In the genomic region with DNA sequence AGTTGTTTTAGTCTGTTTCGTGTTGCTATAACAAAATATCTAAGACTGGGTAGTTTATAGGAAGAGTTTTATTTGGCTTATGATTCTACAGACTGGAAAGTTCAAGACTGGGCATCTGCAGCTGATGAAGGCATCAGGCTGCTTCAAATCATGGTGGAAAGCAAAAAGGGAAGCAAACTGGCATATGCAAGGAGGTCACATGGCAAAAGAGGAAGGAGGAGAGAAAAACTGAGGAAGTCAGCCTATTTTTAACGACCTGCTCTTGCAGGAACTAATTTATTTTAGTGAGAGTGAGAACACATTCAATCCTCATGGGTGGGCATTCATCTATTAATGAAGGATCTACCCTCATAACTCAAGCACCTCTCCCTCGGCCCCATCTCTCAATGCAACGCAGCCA, we compare ENCODE assay signal across 18 cellular contexts.
"Had no signal": no experiment of that assay in that cellular context is flagged by ENCODE, and none has a peak within 500 bp of the region (broad histone marks: within the 10 kb centered on the region; RNA-seq: fewer than 3 reads in every experiment).

No MANE protein-coding gene starts in this region.

- H3K36me3 Mint-ChIP-seq: activated naive CD4-positive, alpha-beta T cell treated with anti-CD3 and anti-CD28 coated beads, Interleukin-2, amount 50 U/mL, for 72 hours; type B pancreatic cell had no signal

- DNase-seq: activated CD4-positive, alpha-beta T cell treated with anti-CD3 and anti-CD28 coated beads for 1 hour; activated gamma-delta T cell treated with Interleukin-2 at 50 U/mL for 16 hours; effector CD8-positive, alpha-beta T cell; gastrocnemius medialis; head of caudate nucleus; kidney; left lung; mammary epithelial cell; midbrain; right lobe of liver; small intestine; stimulated activated CD4-positive, alpha-beta T cell treated with anti-CD3 and anti-CD28 coated beads, Interleukin-4, amount 100 ng/mL, for 1 hour; stimulated activated naive CD8-positive, alpha-beta T cell treated with anti-CD3 and anti-CD28 coated beads, Interleukin-15, amount 100 ng/mL, for 72 hours; WERI-Rb-1 had no signal

- H3K27me3 Mint-ChIP-seq: type B pancreatic cell had no signal

- H3K4me1 Mint-ChIP-seq: nephron; stimulated activated naive CD8-positive, alpha-beta T cell treated with anti-CD3 and anti-CD28 coated beads, Interleukin-15, amount 100 ng/mL, for 72 hours had no signal

- H3K9me3 Mint-ChIP-seq: activated naive CD4-positive, alpha-beta T cell treated with anti-CD3 and anti-CD28 coated beads, Interleukin-2, amount 50 U/mL, for 72 hours; activated T-helper 1 cell treated with anti-CD3 and anti-CD28 coated beads, Interleukin-12 subunit alpha, Interleukin-12 subunit beta, Interleukin-2, Interleukin-4 antibody, amounts not matched to agents 30 ng/mL and 10 ng/mL and 1 ng/mL, durations not matched to agents 14 hours and 24 hours and 36 hours; type B pancreatic cell had no signal

- H3K27ac Mint-ChIP-seq: activated naive CD4-positive, alpha-beta T cell treated with anti-CD3 and anti-CD28 coated beads, Interleukin-2, amount 50 U/mL, for 72 hours; activated T-helper 1 cell treated with anti-CD3 and anti-CD28 coated beads, Interleukin-12 subunit alpha, Interleukin-12 subunit beta, Interleukin-2, Interleukin-4 antibody, amounts not matched to agents 30 ng/mL and 10 ng/mL and 1 ng/mL, durations not matched to agents 14 hours and 24 hours and 36 hours; nephron; stimulated activated naive CD8-positive, alpha-beta T cell treated with anti-CD3 and anti-CD28 coated beads, Interleukin-15, amount 100 ng/mL, for 72 hours; type B pancreatic cell had no signal

- H3K4me3 Mint-ChIP-seq: activated T-helper 1 cell treated with anti-CD3 and anti-CD28 coated beads, Interleukin-12 subunit alpha, Interleukin-12 subunit beta, Interleukin-2, Interleukin-4 antibody, amounts not matched to agents 30 ng/mL and 10 ng/mL and 1 ng/mL, durations not matched to agents 14 hours and 24 hours and 36 hours; nephron; stimulated activated naive CD8-positive, alpha-beta T cell treated with anti-CD3 and anti-CD28 coated beads, Interleukin-15, amount 100 ng/mL, for 72 hours; type B pancreatic cell had no signal
